9 cellular contexts compared by ENCODE assay signal in the genomic region with DNA sequence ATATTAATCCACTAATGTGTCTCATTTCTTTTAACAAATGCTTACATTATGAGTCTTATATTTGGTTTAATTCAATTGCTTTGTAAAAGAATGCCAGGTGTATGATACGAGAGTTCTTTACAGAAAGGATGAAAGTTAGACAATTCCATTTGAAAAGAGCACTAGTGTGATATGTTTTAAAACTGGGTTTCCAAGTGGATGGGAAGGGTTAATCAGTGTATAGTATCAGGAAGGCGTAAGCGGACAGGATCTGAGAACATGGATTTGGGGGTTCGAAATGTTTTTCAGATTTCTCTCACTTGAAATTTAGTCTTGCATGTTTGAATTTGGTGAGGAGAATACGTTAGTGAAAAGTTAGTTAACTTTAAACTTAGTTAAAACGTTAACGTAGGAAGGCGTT. TPM values are rescaled to one million over a fixed set of nuclear protein-coding genes. Genes with fewer than 3 reads are reported as not detected.
DNase-seq lines count a peak whose midpoint lies in the region; ATAC-seq and TF ChIP-seq lines count a peak whose summit lies in the region.
"Had no signal": no experiment of that assay in that cellular context is flagged by ENCODE, and none has a peak within 500 bp of the region (broad histone marks: within the 10 kb centered on the region; RNA-seq: fewer than 3 reads in every experiment).

No MANE protein-coding gene starts in this region.

- H2AFZ ChIP-seq in DND-41 (ENCODE audit: low read depth, low read length) (no peak overlapping the region), neuronal stem cell (ENCODE audit: low read length) (no peak overlapping the region)

- H2AK5ac ChIP-seq in neuronal stem cell (ENCODE audit: low read depth, low read length), result no peak overlapping the region

- H3K27me3 ChIP-seq in DND-41 (ENCODE audit: insufficient read depth, low read length, poor library complexity) (no peaks in the 10 kb centered on the region), right cardiac atrium (ENCODE audit: control insufficient read depth, insufficient read depth) (no peaks in the 10 kb centered on the region), neuronal stem cell (ENCODE audit: control insufficient read depth in 3 of 3, insufficient read depth in 3 of 3, low read depth in 1 of 3, low read length in 3 of 3) (peaks cover 0 to 9% (median 0%) of the 10 kb centered on the region in 3 experiments)

- H3K4me2 ChIP-seq in DND-41 (ENCODE audit: insufficient read depth, low read length) (peak overlapping the region; percentile 55), neuronal stem cell (ENCODE audit: insufficient read depth, low read length, poor library complexity, severe bottlenecking) (no peak overlapping the region)

- H3K79me1 ChIP-seq in neuronal stem cell (ENCODE audit: low read depth, low read length), result peaks cover 9% of the 10 kb centered on the region

- H2BK120ac ChIP-seq in neuronal stem cell (ENCODE audit: low read depth, low read length), result no peak overlapping the region

- no peak overlapping the region for H2BK12ac ChIP-seq in neuronal stem cell (ENCODE audit: low read length)

- no peak overlapping the region for H4K91ac ChIP-seq in neuronal stem cell (ENCODE audit: low read depth, low read length, poor library complexity)

- no peak overlapping the region for H3K18ac ChIP-seq in neuronal stem cell (ENCODE audit: low read length)

- ATAC-seq in DND-41 (ENCODE audit: insufficient read depth, low read depth), result no peak
- no peak for ATAC-seq in right cardiac atrium
- ATAC-seq in HG03175 (IDR thresholded peaks at IDR 0.05; ENCODE audit: unreplicated experiment), result no peak

- no peak overlapping the region for H3K23ac ChIP-seq in neuronal stem cell (ENCODE audit: low read depth, low read length, poor library complexity)

- H2BK15ac ChIP-seq in neuronal stem cell (ENCODE audit: low read length), result no peak overlapping the region

- no peak overlapping the region for H2BK5ac ChIP-seq in neuronal stem cell (ENCODE audit: low read length)

- H3K4me3 ChIP-seq in DND-41 (ENCODE audit: low read depth in 1 of 2, low read length in 2 of 2) (no peak overlapping the region), WI38 (ENCODE audit: low read depth, low read length) (peak overlapping the region; percentile 95), right cardiac atrium (ENCODE audit: low read length) (peak overlapping the region; percentile 67), skeletal muscle cell (ENCODE audit: low read depth, low read length) (peak overlapping the region; percentile 91), neuronal stem cell (ENCODE audit: low read length in 2 of 2) (no peak overlapping the region)

- 48% methylated on average over 8 of the region's 8 CpGs for WGBS in right cardiac atrium
- 100% methylated on average over 2 of the region's 8 CpGs; no CpG with 5 or more reads in 1 of the 2 donors for WGBS in neuronal stem cell (ENCODE audit: extremely low coverage in 2 of 2, insufficient read length in 2 of 2, insufficient replicate concordance in 1 of 2), 2 donors

- H3K9me3 ChIP-seq in DND-41 (ENCODE audit: insufficient read depth, low read length, severe bottlenecking) (no peaks in the 10 kb centered on the region), right cardiac atrium (ENCODE audit: control insufficient read depth, low read length) (no peaks in the 10 kb centered on the region), neuronal stem cell (replicated peaks in 1 of 2; ENCODE audit: control insufficient read depth in 2 of 2, insufficient read depth in 1 of 2, low read depth in 1 of 2, low read length in 2 of 2) (peaks cover 0 to 10% of the 10 kb centered on the region in 2 donors)

- H3K27ac ChIP-seq in DND-41 (ENCODE audit: low read length) (no peak overlapping the region), right cardiac atrium (ENCODE audit: low read length) (no peak overlapping the region), neuronal stem cell (replicated peaks; ENCODE audit: low read length) (no peak overlapping the region)

- intact Hi-C loops in right cardiac atrium (cut with DNase I), result loop anchor here in 3 of 4 donors (5.0 to 10.0 kb wide), 3 partner anchors 89 to 219 kb away; no protein-coding TSS in a partner anchor

- H3K79me2 ChIP-seq in DND-41 (ENCODE audit: insufficient read depth, low read length), result peaks cover 75% of the 10 kb centered on the region

- peaks cover 47% of the 10 kb centered on the region for H3K4me1 ChIP-seq in DND-41 (ENCODE audit: insufficient read depth, low read length)
- peaks cover 13% of the 10 kb centered on the region for H3K4me1 ChIP-seq in right cardiac atrium (ENCODE audit: control insufficient read depth, insufficient read depth, low read length)
- peaks cover 0 to 8% of the 10 kb centered on the region in 2 donors for H3K4me1 ChIP-seq in neuronal stem cell (ENCODE audit: control insufficient read depth in 2 of 2, insufficient read depth in 1 of 2, low read depth in 1 of 2, low read length in 2 of 2)

- H4K8ac ChIP-seq in neuronal stem cell (ENCODE audit: low read depth, low read length), result no peak overlapping the region

- H4K20me1 ChIP-seq in DND-41 (ENCODE audit: insufficient read depth, low read length), result peaks cover 25% of the 10 kb centered on the region

- H3K36me3 ChIP-seq in DND-41 (ENCODE audit: insufficient read depth, low read length), result peaks cover 31% of the 10 kb centered on the region
- H3K36me3 ChIP-seq in neuronal stem cell (replicated peaks in 1 of 2; ENCODE audit: control insufficient read depth in 2 of 2, insufficient read depth in 2 of 2, low read length in 2 of 2), result peaks cover 0 to 33% of the 10 kb centered on the region in 2 donors

- H3K4ac ChIP-seq in neuronal stem cell (ENCODE audit: low read length), result no peak overlapping the region

- H3K9ac ChIP-seq in DND-41 (ENCODE audit: low read depth, low read length) (no peak overlapping the region), neuronal stem cell (ENCODE audit: low read depth, low read length, poor library complexity) (no peak overlapping the region)

- DNase-seq in DND-41, result no peak
- DNase-seq in right cardiac atrium, result no peak
- no peak for DNase-seq in skeletal muscle cell (ENCODE audit: low read depth)
- DNase-seq in SIG-M5 (lab: John Stamatoyannopoulos, UW), result no peak
- no peak for DNase-seq in neuronal stem cell (ENCODE audit: low spot score)
- DNase-seq in stimulated activated CD4-positive, alpha-beta T cell treated with anti-CD3 and anti-CD28 coated beads, Interleukin-1b, Interleukin-23, amount 100 ng/mL, for 48 hours, result no peak
- DNase-seq: activated gamma-delta T cell treated with Interleukin-2 at 50 U/mL for 16 hours had no signal

- TF ChIP-seq CTCF in DND-41 (IDR thresholded peaks at IDR 0.05; ENCODE audit: borderline replicate concordance, extremely low read depth, low read length, poor library complexity, severe bottlenecking) (no peak), WI38 (IDR thresholded peaks at IDR 0.05; ENCODE audit: low read depth, low read length) (no peak)

- H3K14ac ChIP-seq in neuronal stem cell (ENCODE audit: low read length), result no peak overlapping the region

RNA-seq across cellular contexts. Expression of a gene that starts 2.6 kb away (rescaled TPM):
- total RNA-seq in right cardiac atrium, result 10 to 100 TPM; 33.2 to 50.0 (median 39.8) TPM
- 16.4 TPM for polyA plus RNA-seq in right cardiac atrium
- polyA plus RNA-seq in neuronal stem cell (2013, experiment 1 of 2), result 15.5 TPM
- polyA plus RNA-seq in neuronal stem cell (2013, experiment 2 of 2), result 16.5 TPM

Comparison
In these comparisons a context has a peak if more than half of its experiments do, and no peak if none do; other contexts are left out.
1. H3K4me3 ChIP-seq: peak in WI38 (single experiment), right cardiac atrium (single experiment) and skeletal muscle cell (single experiment); none in DND-41 (0 of 2) and neuronal stem cell (0 of 2).